18 cellular contexts compared by ENCODE assay signal in the genomic region with DNA sequence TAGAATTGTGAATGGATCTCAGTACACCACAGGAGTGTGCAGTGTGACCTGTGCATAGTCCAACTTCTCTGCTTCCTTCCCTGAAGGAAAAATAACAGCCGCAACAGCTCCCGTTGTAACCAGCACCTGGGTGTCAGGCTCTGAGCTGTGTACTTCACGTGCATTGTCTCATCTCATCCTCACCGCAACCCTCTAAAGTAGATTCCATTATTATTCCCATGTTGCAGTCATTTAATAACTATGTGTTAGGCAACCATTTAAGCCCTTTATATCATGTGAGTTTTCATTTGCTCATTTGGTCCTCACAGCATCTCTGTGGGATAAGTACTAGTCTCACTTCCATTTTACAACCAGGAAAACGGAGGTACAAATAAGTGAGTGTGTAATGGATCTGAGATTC.
DNase-seq lines count a peak whose midpoint lies in the region; ATAC-seq, FAIRE-seq and TF ChIP-seq lines count a peak whose summit lies in the region.
"Had no signal": no experiment of that assay in that cellular context is flagged by ENCODE, and none has a peak within 500 bp of the region (broad histone marks: within the 10 kb centered on the region; RNA-seq: fewer than 3 reads in every experiment).

No MANE protein-coding gene starts in this region.

- DNase-seq in MCF 10A (ENCODE audit: unreplicated experiment): no peak
- DNase-seq in breast epithelium (ENCODE audit: low spot score in 2 of 2): no peak
- peak; percentile 55 for DNase-seq in small intestine
- no peak for DNase-seq in naive thymus-derived CD4-positive, alpha-beta T cell
- DNase-seq in prostate gland (ENCODE audit: low spot score): no peak
- no peak for DNase-seq in WERI-Rb-1
- DNase-seq: AML-193; CD4-positive, alpha-beta T cell; DMS79; GM23248 had no signal

- no peak overlapping the region for H3K4me3 ChIP-seq in breast epithelium
- H3K4me3 ChIP-seq in small intestine (ENCODE audit: low read depth in 1 of 2, low read length in 2 of 2): no peak overlapping the region
- H3K4me3 ChIP-seq in naive thymus-derived CD4-positive, alpha-beta T cell (ENCODE audit: low read length): no peak overlapping the region
- H3K4me3 ChIP-seq in prostate gland: no peak overlapping the region
- H3K4me3 ChIP-seq in WERI-Rb-1 (ENCODE audit: low read depth, low read length): no peak overlapping the region
- H3K4me3 ChIP-seq: GM12878, GM23248 had no signal

- H3K27me3 Mint-ChIP-seq in MCF 10A (ENCODE audit: insufficient read depth, unreplicated experiment): no peaks in the 10 kb centered on the region
- H3K27me3 Mint-ChIP-seq in naive thymus-derived CD4-positive, alpha-beta T cell: peaks cover 0 to 10% (median 0%) of the 10 kb centered on the region in 5 donors
- H3K27me3 Mint-ChIP-seq: CD4-positive, alpha-beta T cell had no signal

- WGBS in small intestine, 3 donors: 20 to 58% (median 47%) methylated on average over 5 of the region's 5 CpGs
- 61% methylated on average over 5 of the region's 5 CpGs for WGBS in prostate gland

- POLR2A ChIA-PET in MCF 10A (lab: Yijun Ruan, JAX): interaction anchor here (0.6 to 1.0 kb wide), 3 partner anchors 12 to 77 kb away, joined by 3 to 5 read pairs (median 5); no protein-coding TSS in a partner anchor
- POLR2A ChIA-PET in naive thymus-derived CD4-positive, alpha-beta T cell (lab: Charles Lee): no interaction called here

- no peak overlapping the region for H3K27ac ChIP-seq in breast epithelium
- H3K27ac ChIP-seq in small intestine (ENCODE audit: low read depth in 1 of 2, low read length in 1 of 2): no peak overlapping the region
- no peak overlapping the region for H3K27ac ChIP-seq in naive thymus-derived CD4-positive, alpha-beta T cell (ENCODE audit: low read depth, low read length)
- no peak overlapping the region for H3K27ac ChIP-seq in prostate gland
- H3K27ac ChIP-seq in WERI-Rb-1: no peak overlapping the region
- H3K27ac ChIP-seq: 22Rv1, GM23248 had no signal

- TF ChIP-seq POLR2A in breast epithelium (IDR thresholded peaks at IDR 0.05) (no peak), prostate gland (IDR thresholded peaks at IDR 0.05) (no peak)

- peak overlapping the region; percentile 2 for H3K27ac Mint-ChIP-seq in MCF 10A (ENCODE audit: low read depth, unreplicated experiment)
- H3K27ac Mint-ChIP-seq in naive thymus-derived CD4-positive, alpha-beta T cell: no peak overlapping the region
- H3K27ac Mint-ChIP-seq: CD4-positive, alpha-beta T cell had no signal

- H3K9me3 Mint-ChIP-seq in MCF 10A (ENCODE audit: unreplicated experiment): no peaks in the 10 kb centered on the region
- H3K9me3 Mint-ChIP-seq in naive thymus-derived CD4-positive, alpha-beta T cell: peaks cover 0 to 9% (median 0%) of the 10 kb centered on the region in 11 donors
- H3K9me3 Mint-ChIP-seq: CD4-positive, alpha-beta T cell had no signal

- H3K4me3 Mint-ChIP-seq in MCF 10A (ENCODE audit: unreplicated experiment): no peak overlapping the region
- H3K4me3 Mint-ChIP-seq in naive thymus-derived CD4-positive, alpha-beta T cell: no peak overlapping the region
- H3K4me3 Mint-ChIP-seq: CD4-positive, alpha-beta T cell had no signal

- H3K4me1 Mint-ChIP-seq in MCF 10A (ENCODE audit: insufficient read depth, unreplicated experiment): peaks cover 42% of the 10 kb centered on the region
- H3K4me1 Mint-ChIP-seq in naive thymus-derived CD4-positive, alpha-beta T cell: peaks cover 0 to 38% (median 5%) of the 10 kb centered on the region in 7 donors

- intact Hi-C loops in MCF 10A (cut with micrococcal nuclease) (no loop called here), breast epithelium (cut with DNase I; ENCODE audit: low total_unique reads) (no loop called here), prostate gland (cut with DNase I) (loop anchor here (10.0 kb wide), 3 partner anchors 123 to 783 kb away; a partner anchor contains a TSS)
- intact Hi-C loops in naive thymus-derived CD4-positive, alpha-beta T cell (cut with micrococcal nuclease): no loop called here

- H3K27me3 ChIP-seq in breast epithelium (no peaks in the 10 kb centered on the region), small intestine (ENCODE audit: control insufficient read depth in 2 of 2, insufficient read depth in 2 of 2, low read length in 2 of 2) (no peaks in the 10 kb centered on the region), prostate gland (replicated peaks; ENCODE audit: insufficient read depth) (no peaks in the 10 kb centered on the region), WERI-Rb-1 (ENCODE audit: insufficient read depth, low read depth, severe bottlenecking) (peaks cover 82% of the 10 kb centered on the region)
- no peaks in the 10 kb centered on the region for H3K27me3 ChIP-seq in naive thymus-derived CD4-positive, alpha-beta T cell (ENCODE audit: control insufficient read depth in 2 of 2, insufficient read depth in 2 of 2, low read length in 2 of 2)

- no peak for FAIRE-seq in small intestine (lab: Jason Lieb, UNC)
- FAIRE-seq: GM12878, GM18507, H54, HepG2, HTR-8/SVneo had no signal

- H3K9me3 ChIP-seq in breast epithelium (no peaks in the 10 kb centered on the region), small intestine (ENCODE audit: control insufficient read depth, low read depth) (no peaks in the 10 kb centered on the region), prostate gland (no peaks in the 10 kb centered on the region), WERI-Rb-1 (ENCODE audit: severe bottlenecking) (no peaks in the 10 kb centered on the region)
- no peaks in the 10 kb centered on the region for H3K9me3 ChIP-seq in naive thymus-derived CD4-positive, alpha-beta T cell (ENCODE audit: control insufficient read depth in 2 of 3, low read length in 3 of 3)

- H3K4me1 ChIP-seq in breast epithelium (no peaks in the 10 kb centered on the region), small intestine (ENCODE audit: control insufficient read depth in 2 of 2, insufficient read depth in 1 of 2, low read depth in 1 of 2, low read length in 1 of 2) (peaks cover 0 to 1% of the 10 kb centered on the region in 2 donors), prostate gland (replicated peaks) (peaks cover 7% of the 10 kb centered on the region)
- H3K4me1 ChIP-seq in naive thymus-derived CD4-positive, alpha-beta T cell (ENCODE audit: control insufficient read depth in 2 of 2, insufficient read depth in 2 of 2, low read length in 2 of 2): no peaks in the 10 kb centered on the region

- no peaks in the 10 kb centered on the region for H3K36me3 ChIP-seq in breast epithelium
- no peaks in the 10 kb centered on the region for H3K36me3 ChIP-seq in small intestine (ENCODE audit: control insufficient read depth in 2 of 2, insufficient read depth in 2 of 2, low read length in 2 of 2)
- no peaks in the 10 kb centered on the region for H3K36me3 ChIP-seq in naive thymus-derived CD4-positive, alpha-beta T cell (ENCODE audit: control insufficient read depth in 2 of 3, insufficient read depth in 3 of 3, low read length in 3 of 3)
- H3K36me3 ChIP-seq in prostate gland: no peaks in the 10 kb centered on the region
- H3K36me3 ChIP-seq in WERI-Rb-1: no peaks in the 10 kb centered on the region

- H3K36me3 Mint-ChIP-seq in MCF 10A (ENCODE audit: insufficient read depth, unreplicated experiment): no peaks in the 10 kb centered on the region
- H3K36me3 Mint-ChIP-seq in naive thymus-derived CD4-positive, alpha-beta T cell: peaks cover 0 to 2% (median 0%) of the 10 kb centered on the region in 5 donors

- BruUV-seq in MCF 10A (replicated peaks; lab: Mats Ljungman, UMichigan): no TSS peak

- TF ChIP-seq CTCF in MCF 10A (IDR thresholded peaks at IDR 0.05; ENCODE audit: unreplicated experiment) (no peak), breast epithelium (IDR thresholded peaks at IDR 0.05) (no peak), prostate gland (IDR thresholded peaks at IDR 0.05) (no peak), WERI-Rb-1 (IDR thresholded peaks at IDR 0.05; ENCODE audit: low read depth, low read length) (no peak)

- peak; percentile 2 for ATAC-seq in esophagus mucosa
- no peak for ATAC-seq in naive thymus-derived CD4-positive, alpha-beta T cell
- ATAC-seq: GM12878, HCT116, HepG2 had no signal

- CTCF ChIA-PET in MCF 10A (lab: Yijun Ruan, JAX): interaction anchor here (0.6 kb wide), 2 partner anchors 61 to 252 kb away, joined by 3 to 4 read pairs; no protein-coding TSS in a partner anchor
- CTCF ChIA-PET in naive thymus-derived CD4-positive, alpha-beta T cell (lab: Charles Lee): no interaction called here
